Comparison of ENCODE assay signal across 8 cellular contexts in genomic region chr20:34791289-34792020, GRCh38. TPM values are rescaled to one million over a fixed set of nuclear protein-coding genes. Genes with fewer than 3 reads are reported as not detected.
A peak's percentile ranks its signal among the peaks of the same experiment; 100 is the strongest.
DNase-seq lines count a peak whose midpoint lies in the region; ATAC-seq and TF ChIP-seq lines count a peak whose summit lies in the region.

No MANE protein-coding gene starts in this region.

- POLR2A ChIA-PET in BJ (lab: Charles Lee), result no interaction called here

- H3K27me3 Mint-ChIP-seq in stimulated activated naive B cell treated with anti-CD40 and anti-IgM and Interleukin-4, amounts not matched to agents 10 μg/mL and 1 μg/mL and 100 μg/mL, for 72 hours, result no peaks in the 10 kb centered on the region

- H3K9me3 ChIP-seq in MG63 (no peaks in the 10 kb centered on the region), lower lobe of right lung (no peaks in the 10 kb centered on the region)

- peaks cover 0 to 2% of the 10 kb centered on the region in 2 donors for H3K4me1 Mint-ChIP-seq in stimulated activated naive B cell treated with anti-CD40 and anti-IgM and Interleukin-4, amounts not matched to agents 10 μg/mL and 1 μg/mL and 100 μg/mL, for 72 hours

- H3K9me3 Mint-ChIP-seq in stimulated activated naive B cell treated with anti-CD40 and anti-IgM and Interleukin-4, amounts not matched to agents 10 μg/mL and 1 μg/mL and 100 μg/mL, for 72 hours, result no peaks in the 10 kb centered on the region

- CTCF ChIA-PET in BJ (lab: Yijun Ruan, JAX), result interaction anchor here (0.6 kb wide), 1 partner anchor 601 kb away, joined by 4 read pairs; no protein-coding TSS in a partner anchor

- H3K4me1 ChIP-seq in lower lobe of right lung, result peaks cover 43% of the 10 kb centered on the region

- intact Hi-C loops in lower lobe of right lung (cut with DNase I), result no loop called here

- no peak overlapping the region for H3K27ac ChIP-seq in lower lobe of right lung

- H3K36me3 ChIP-seq in BJ (ENCODE audit: control insufficient read depth, insufficient read depth, low read length), result peaks cover 4% of the 10 kb centered on the region; the same call in 1 of the 2 replicates
- H3K36me3 ChIP-seq in MG63, result peaks cover 18% of the 10 kb centered on the region
- H3K36me3 ChIP-seq in lower lobe of right lung, result peaks cover 25% of the 10 kb centered on the region

- DNase-seq in BJ (ENCODE audit: low read depth), result peak; percentile 37
- peak; percentile 81 for DNase-seq in MG63
- DNase-seq in astrocyte of the hippocampus (ENCODE audit: low read depth, low spot score), result peak; percentile 7
- no peak for DNase-seq in lower lobe of right lung
- no peak for DNase-seq in stimulated activated naive B cell treated with anti-CD40 and anti-IgM and Interleukin-4, amounts not matched to agents 10 μg/mL and 1 μg/mL and 100 μg/mL, for 72 hours
- no peak for DNase-seq in activated effector memory CD4-positive, alpha-beta T cell treated with Interleukin-2 at 50 U/mL for 16 hours

- no peaks in the 10 kb centered on the region for H3K27me3 ChIP-seq in BJ (ENCODE audit: control insufficient read depth, insufficient read depth, low read length)
- H3K27me3 ChIP-seq in MG63, result no peaks in the 10 kb centered on the region
- H3K27me3 ChIP-seq in lower lobe of right lung (ENCODE audit: low read depth), result no peaks in the 10 kb centered on the region

- H3K4me3 ChIP-seq in BJ (ENCODE audit: low read depth, low read length) (no peak overlapping the region), MG63 (no peak overlapping the region), lower lobe of right lung (no peak overlapping the region)

- H3K27ac Mint-ChIP-seq in stimulated activated naive B cell treated with anti-CD40 and anti-IgM and Interleukin-4, amounts not matched to agents 10 μg/mL and 1 μg/mL and 100 μg/mL, for 72 hours, result no peak overlapping the region

- TF ChIP-seq CTCF in BJ (IDR thresholded peaks at IDR 0.05; ENCODE audit: insufficient read depth, low read depth, low read length) (no peak), lower lobe of right lung (IDR thresholded peaks at IDR 0.05) (no peak)

- peaks cover 4 to 13% of the 10 kb centered on the region in 2 donors for H3K36me3 Mint-ChIP-seq in stimulated activated naive B cell treated with anti-CD40 and anti-IgM and Interleukin-4, amounts not matched to agents 10 μg/mL and 1 μg/mL and 100 μg/mL, for 72 hours

- H3K4me3 Mint-ChIP-seq in stimulated activated naive B cell treated with anti-CD40 and anti-IgM and Interleukin-4, amounts not matched to agents 10 μg/mL and 1 μg/mL and 100 μg/mL, for 72 hours, result no peak overlapping the region

- ATAC-seq in lower lobe of right lung, result peak; percentile 67 to 79
- ATAC-seq in stimulated activated naive B cell treated with anti-CD40 and anti-IgM and Interleukin-4, amounts not matched to agents 10 μg/mL and 1 μg/mL and 100 μg/mL, for 72 hours (replicated peaks), result no peak
- ATAC-seq in GM18868 (IDR thresholded peaks at IDR 0.05; ENCODE audit: unreplicated experiment), result no peak
- ATAC-seq in GM19351 (IDR thresholded peaks at IDR 0.05; ENCODE audit: unreplicated experiment), result no peak

RNA-seq across cellular contexts. Expression of gene NCOA6, which starts 34.0 kb away (rescaled TPM):
- 12.5 and 14.0 TPM in 2 replicates for polyA plus RNA-seq in BJ (2011; rRNA removed)
- polyA minus RNA-seq in BJ (2011; rRNA and poly(A)+ RNA removed), result 17.0 and 18.2 TPM in 2 replicates
- total RNA-seq in MG63 (2014; rRNA removed; shearing (Covaris generic); ENCODE audit: low replicate concordance), result 2.1 and 2.4 TPM in 2 replicates
- total RNA-seq in lower lobe of right lung, result 27.1 TPM

Comparison
In these comparisons a context has a peak if more than half of its experiments do, and no peak if none do; other contexts are left out.
1. DNase-seq: peak in BJ (single experiment), MG63 (single experiment) and astrocyte of the hippocampus (single experiment); none in lower lobe of right lung (single experiment), stimulated activated naive B cell treated with anti-CD40 and anti-IgM and Interleukin-4, amounts not matched to agents 10 μg/mL and 1 μg/mL and 100 μg/mL, for 72 hours (single experiment) and activated effector memory CD4-positive, alpha-beta T cell treated with Interleukin-2 at 50 U/mL for 16 hours (single experiment).
2. ATAC-seq: peak in lower lobe of right lung (2 of 2); none in stimulated activated naive B cell treated with anti-CD40 and anti-IgM and Interleukin-4, amounts not matched to agents 10 μg/mL and 1 μg/mL and 100 μg/mL, for 72 hours (0 of 2), GM18868 (single experiment) and GM19351 (single experiment).